17 cellular contexts compared by ENCODE assay signal in the genomic region with DNA sequence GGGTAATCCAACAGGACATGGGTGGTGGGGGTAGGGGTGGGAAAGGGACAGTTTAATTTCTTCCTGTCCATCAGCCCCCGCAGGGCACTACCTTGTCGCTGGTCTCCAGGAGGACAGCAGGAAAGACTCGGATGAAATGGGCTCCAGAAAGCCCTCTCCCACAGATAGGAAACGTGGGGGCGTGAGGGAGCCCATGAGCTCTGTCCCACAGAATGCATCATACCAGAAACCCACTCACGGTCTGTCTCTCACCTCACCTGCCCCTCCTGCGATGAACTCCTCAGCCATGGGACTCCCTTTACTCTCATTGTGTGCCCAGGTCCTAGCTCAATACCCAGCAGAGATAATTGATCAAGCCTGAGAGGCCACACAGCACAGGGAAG.
A peak's percentile ranks its signal among the peaks of the same experiment; 100 is the strongest.
DNase-seq lines count a peak whose midpoint lies in the region; ATAC-seq and TF ChIP-seq lines count a peak whose summit lies in the region.
"Had no signal": no experiment of that assay in that cellular context is flagged by ENCODE, and none has a peak within 500 bp of the region (broad histone marks: within the 10 kb centered on the region; RNA-seq: fewer than 3 reads in every experiment).

No MANE protein-coding gene starts in this region.

- ATAC-seq in upper lobe of right lung (no peak), omental fat pad (ENCODE audit: low FRiP score) (no peak), foreskin keratinocyte (no peak)
- ATAC-seq: CD8-positive, alpha-beta T cell; GM12878 had no signal

- no peak overlapping the region for H3K27ac Mint-ChIP-seq in CD14-positive monocyte
- H3K27ac Mint-ChIP-seq: CD8-positive, alpha-beta T cell had no signal

- H3K27ac ChIP-seq in VCaP (peak overlapping the region; percentile 74), upper lobe of right lung (no peak overlapping the region), foreskin keratinocyte (no peak overlapping the region)
- H3K27ac ChIP-seq: BLaER1 had no signal

- peaks cover 2 to 7% (median 4%) of the 10 kb centered on the region in 3 donors for H3K27me3 Mint-ChIP-seq in CD14-positive monocyte (ENCODE audit: low read depth in 3 of 3)

- H3K36me3 ChIP-seq in upper lobe of right lung: no peaks in the 10 kb centered on the region
- H3K36me3 ChIP-seq: BLaER1 had no signal

- H3K4me1 Mint-ChIP-seq in CD14-positive monocyte: no peaks in the 10 kb centered on the region

- no peak overlapping the region for H3K4me3 ChIP-seq in upper lobe of right lung
- H3K4me3 ChIP-seq: BLaER1, GM12878 had no signal

- no peak overlapping the region for H3K4me3 Mint-ChIP-seq in CD14-positive monocyte
- H3K4me3 Mint-ChIP-seq: CD8-positive, alpha-beta T cell; H9 had no signal

- H3K36me3 Mint-ChIP-seq in CD14-positive monocyte: no peaks in the 10 kb centered on the region
- H3K36me3 Mint-ChIP-seq: CD8-positive, alpha-beta T cell had no signal

- DNase-seq in CD14-positive monocyte (ENCODE audit: low spot score) (peak; percentile 25), mesenteric fat pad (ENCODE audit: low spot score) (peak; percentile 57), upper lobe of right lung (peak; percentile 42), omental fat pad (ENCODE audit: low spot score) (no peak), foreskin keratinocyte (no peak), NCI-H1694 (lab: John Stamatoyannopoulos, UW) (no peak)
- DNase-seq: 8988T; Calu3; CD8-positive, alpha-beta T cell; DMS 273 treated with DMSO at 0.1 percent for 48 hours; DMS53; DND-41; EL; H9 had no signal

- H3K4me1 ChIP-seq in upper lobe of right lung: no peaks in the 10 kb centered on the region
- H3K4me1 ChIP-seq in foreskin keratinocyte: no peaks in the 10 kb centered on the region

- TF ChIP-seq CTCF in CD14-positive monocyte (IDR thresholded peaks at IDR 0.05): no peak
- TF ChIP-seq CTCF in VCaP (conservative IDR thresholded peaks at IDR 0.05): no peak
- TF ChIP-seq CTCF in upper lobe of right lung (IDR thresholded peaks at IDR 0.05): no peak
- TF ChIP-seq CTCF in omental fat pad (IDR thresholded peaks at IDR 0.05): no peak
- no peak for TF ChIP-seq CTCF in foreskin keratinocyte (conservative IDR thresholded peaks at IDR 0.05)

- H3K9me3 ChIP-seq in upper lobe of right lung: no peaks in the 10 kb centered on the region
- H3K9me3 ChIP-seq: BLaER1 had no signal

- intact Hi-C loops in CD14-positive monocyte (cut with micrococcal nuclease) (no loop called here), upper lobe of right lung (cut with DNase I) (no loop called here)

- H3K27me3 ChIP-seq in upper lobe of right lung (no peaks in the 10 kb centered on the region), foreskin keratinocyte (no peaks in the 10 kb centered on the region)
- H3K27me3 ChIP-seq: BLaER1 had no signal

- peaks cover 0 to 2% (median 0%) of the 10 kb centered on the region in 7 donors for H3K9me3 Mint-ChIP-seq in CD14-positive monocyte
- H3K9me3 Mint-ChIP-seq: CD8-positive, alpha-beta T cell; H9 had no signal

Comparison
In these comparisons a context has a peak if more than half of its experiments do, and no peak if none do; other contexts are left out.
1. DNase-seq: peak in CD14-positive monocyte (single experiment), mesenteric fat pad (single experiment) and upper lobe of right lung (single experiment); none in omental fat pad (single experiment), foreskin keratinocyte (0 of 2) and NCI-H1694 (single experiment).